Comparison of ENCODE assay signal across 22 cellular contexts in the genomic region with DNA sequence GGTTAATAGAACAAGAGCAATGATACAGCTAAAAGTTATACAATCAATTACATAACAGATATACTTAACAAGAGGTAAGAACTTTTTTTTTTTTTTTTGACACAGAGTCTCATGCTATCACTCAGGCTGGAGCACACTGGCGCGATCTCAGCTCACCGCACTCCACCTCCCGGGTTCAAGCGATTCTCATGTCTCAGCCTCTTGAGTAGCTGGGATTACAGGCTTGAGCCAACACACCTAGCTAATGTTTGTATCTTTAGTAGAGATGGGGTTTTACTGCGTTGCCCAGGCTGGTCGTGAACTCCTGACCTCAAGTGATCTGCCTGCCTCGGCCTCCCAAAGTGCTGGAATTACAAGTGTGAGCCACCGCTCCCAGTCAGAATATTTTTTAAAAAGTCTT. TPM values are rescaled to one million over a fixed set of nuclear protein-coding genes. Genes with fewer than 3 reads are reported as not detected.
DNase-seq lines count a peak whose midpoint lies in the region; ATAC-seq and TF ChIP-seq lines count a peak whose summit lies in the region.
"Had no signal": no experiment of that assay in that cellular context is flagged by ENCODE, and none has a peak within 500 bp of the region (broad histone marks: within the 10 kb centered on the region; RNA-seq: fewer than 3 reads in every experiment).

No MANE protein-coding gene starts in this region.

- no peak for TF ChIP-seq RAD21 in IMR-90 (IDR thresholded peaks at IDR 0.05; ENCODE audit: low read length)

- H2BK15ac ChIP-seq in IMR-90 (ENCODE audit: low read depth, low read length), result no peak overlapping the region

- H2BK5ac ChIP-seq in IMR-90 (ENCODE audit: low read depth, low read length, poor library complexity, severe bottlenecking), result no peak overlapping the region

- peaks cover 10% of the 10 kb centered on the region for H3K9me1 ChIP-seq in IMR-90 (ENCODE audit: insufficient read depth, low read length)

- ATAC-seq in activated CD4-positive, alpha-beta T cell treated with anti-CD3 and anti-CD28 coated beads for 36 hours, result no peak
- no peak for ATAC-seq in IMR-90 (ENCODE audit: low read depth)
- ATAC-seq in psoas muscle, result no peak
- no peak for ATAC-seq in HG03432 (IDR thresholded peaks at IDR 0.05; ENCODE audit: unreplicated experiment)
- ATAC-seq: PC-3 had no signal

- BruUV-seq in IMR-90 (replicated peaks; lab: Mats Ljungman, UMichigan), result no TSS peak

- no peak overlapping the region for H4K91ac ChIP-seq in IMR-90 (ENCODE audit: insufficient read depth, low read depth, low read length)

- H3K27ac Mint-ChIP-seq in activated CD4-positive, alpha-beta T cell treated with anti-CD3 and anti-CD28 coated beads for 36 hours, result peak overlapping the region; percentile 98
- peak overlapping the region; percentile 99 for H3K27ac Mint-ChIP-seq in activated naive CD4-positive, alpha-beta T cell treated with anti-CD3 and anti-CD28 coated beads for 36 hours
- H3K27ac Mint-ChIP-seq: CD4-positive, alpha-beta T cell had no signal

- DNase-seq in activated CD4-positive, alpha-beta T cell treated with anti-CD3 and anti-CD28 coated beads for 36 hours, result no peak
- no peak for DNase-seq in activated CD4-positive, alpha-beta T cell treated with anti-CD3 and anti-CD28 coated beads, Interleukin-2, amount 50 U/mL, for 4 hours
- DNase-seq in activated naive CD4-positive, alpha-beta T cell treated with anti-CD3 and anti-CD28 coated beads for 36 hours, result no peak
- DNase-seq in activated naive CD4-positive, alpha-beta T cell treated with Interleukin-2 at 50 U/mL for 16 hours, result no peak
- no peak for DNase-seq in IMR-90
- DNase-seq in psoas muscle, result no peak
- DNase-seq in medulla oblongata (ENCODE audit: extremely low spot score), result no peak
- DNase-seq: 8988T; Caco-2; CD4-positive, alpha-beta T cell; GF-D8; Kasumi-1; MG63; NCI-H1092; NCI-H1436 treated with DMSO at 0.1 percent for 48 hours; NCI-H2029; NCI-H2171; NCI-H526; PC-3; RPMI8226 had no signal

- H3K4me1 ChIP-seq in IMR-90 (ENCODE audit: control insufficient read depth, insufficient read depth, low read length) (peaks cover 8% of the 10 kb centered on the region), psoas muscle (peaks cover 27% of the 10 kb centered on the region)
- H3K4me1 ChIP-seq: HAP-1 had no signal

- H3K4me3 Mint-ChIP-seq in activated CD4-positive, alpha-beta T cell treated with anti-CD3 and anti-CD28 coated beads for 36 hours, result no peak overlapping the region
- no peak overlapping the region for H3K4me3 Mint-ChIP-seq in activated naive CD4-positive, alpha-beta T cell treated with anti-CD3 and anti-CD28 coated beads for 36 hours
- H3K4me3 Mint-ChIP-seq: CD4-positive, alpha-beta T cell had no signal

- intact Hi-C loops in activated CD4-positive, alpha-beta T cell treated with anti-CD3 and anti-CD28 coated beads for 36 hours (cut with DNase I, micrococcal nuclease), result loop anchor here (2.0 to 5.0 kb wide), 6 partner anchors 49 to 1096 kb away; a partner anchor contains a TSS
- intact Hi-C loops in activated naive CD4-positive, alpha-beta T cell treated with anti-CD3 and anti-CD28 coated beads for 36 hours (cut with micrococcal nuclease), result loop anchor here (2.0 kb wide), 4 partner anchors 49 to 1677 kb away; a partner anchor contains a TSS
- intact Hi-C loops in IMR-90 (cut with micrococcal nuclease), result no loop called here
- intact Hi-C loops in psoas muscle (cut with DNase I), result no loop called here

- no peak overlapping the region for H3K4ac ChIP-seq in IMR-90 (ENCODE audit: low read depth, low read length)

- CTCF ChIA-PET in activated CD4-positive, alpha-beta T cell treated with anti-CD3 and anti-CD28 coated beads for 36 hours (lab: Charles Lee), result interaction anchor here (0.5 to 3.3 kb wide), 5 partner anchors 40 to 472 kb away, joined by 3 to 15 read pairs (median 3); no protein-coding TSS in a partner anchor
- CTCF ChIA-PET in activated naive CD4-positive, alpha-beta T cell treated with anti-CD3 and anti-CD28 coated beads for 36 hours (lab: Charles Lee), result interaction anchor here (0.6 to 2.9 kb wide), 6 partner anchors 9 to 1062 kb away, joined by 3 to 9 read pairs (median 5); no protein-coding TSS in a partner anchor
- CTCF ChIA-PET in IMR-90 (lab: Yijun Ruan, JAX), result no interaction called here

- H4K20me1 ChIP-seq in IMR-90 (ENCODE audit: insufficient read depth, low read length), result no peaks in the 10 kb centered on the region

- H2AK5ac ChIP-seq in IMR-90 (ENCODE audit: low read depth, low read length), result peak overlapping the region; percentile 45

- H2AK9ac ChIP-seq in IMR-90 (replicated peaks; ENCODE audit: low read depth, low read length, poor library complexity), result no peak overlapping the region

- no peak overlapping the region for H3K4me2 ChIP-seq in IMR-90 (ENCODE audit: low read depth, low read length)

- no peak overlapping the region for H3K14ac ChIP-seq in IMR-90 (replicated peaks; ENCODE audit: low read depth, low read length)

- H3K56ac ChIP-seq in IMR-90 (ENCODE audit: extremely low read depth, insufficient read depth, low read length), result no peak overlapping the region

- no peak overlapping the region for H2AFZ ChIP-seq in IMR-90 (replicated peaks; ENCODE audit: low read length, poor library complexity)

- H2BK120ac ChIP-seq in IMR-90 (ENCODE audit: low read depth, low read length), result no peak overlapping the region

- H3K9me3 ChIP-seq in IMR-90 (ENCODE audit: control insufficient read depth, insufficient read depth, low read length) (no peaks in the 10 kb centered on the region), psoas muscle (no peaks in the 10 kb centered on the region)
- H3K9me3 ChIP-seq: Caco-2, MG63 had no signal

- H3K27me3 ChIP-seq in IMR-90 (ENCODE audit: control insufficient read depth, insufficient read depth, low read length) (no peaks in the 10 kb centered on the region), psoas muscle (ENCODE audit: insufficient read depth in 3 of 3, low read length in 2 of 3) (no peaks in the 10 kb centered on the region)
- H3K27me3 ChIP-seq: MG63 had no signal

- H2BK20ac ChIP-seq in IMR-90 (ENCODE audit: low read depth, low read length), result no peak overlapping the region

- no peaks in the 10 kb centered on the region for H3K27me3 Mint-ChIP-seq in activated CD4-positive, alpha-beta T cell treated with anti-CD3 and anti-CD28 coated beads for 36 hours
- no peaks in the 10 kb centered on the region for H3K27me3 Mint-ChIP-seq in activated naive CD4-positive, alpha-beta T cell treated with anti-CD3 and anti-CD28 coated beads for 36 hours (ENCODE audit: low read depth)
- H3K27me3 Mint-ChIP-seq: CD4-positive, alpha-beta T cell had no signal

- peaks cover 3% of the 10 kb centered on the region for H3K9me3 Mint-ChIP-seq in activated CD4-positive, alpha-beta T cell treated with anti-CD3 and anti-CD28 coated beads for 36 hours (ENCODE audit: low read depth)
- peaks cover 2% of the 10 kb centered on the region for H3K9me3 Mint-ChIP-seq in activated naive CD4-positive, alpha-beta T cell treated with anti-CD3 and anti-CD28 coated beads for 36 hours
- H3K9me3 Mint-ChIP-seq: CD4-positive, alpha-beta T cell had no signal

- in situ Hi-C loops in IMR-90 (cut with MboI; ENCODE audit: low sequenced_read_pairs), result no loop called here

- dilution Hi-C loops in IMR-90 (cut with HindIII; ENCODE audit: low sequenced_read_pairs, unreplicated experiment), result no loop called here

- H3K4me3 ChIP-seq in IMR-90 (ENCODE audit: insufficient read depth, low read depth, low read length) (no peak overlapping the region), psoas muscle (no peak overlapping the region)
- H3K4me3 ChIP-seq: HAP-1, MG63 had no signal

- H3K18ac ChIP-seq in IMR-90 (ENCODE audit: low read depth, low read length), result no peak overlapping the region

- POLR2A ChIA-PET in activated CD4-positive, alpha-beta T cell treated with anti-CD3 and anti-CD28 coated beads for 36 hours (lab: Charles Lee), result interaction anchor here (0.6 to 2.5 kb wide), 3 partner anchors 10 to 208 kb away, joined by 3 to 8 read pairs (median 4); no protein-coding TSS in a partner anchor
- POLR2A ChIA-PET in IMR-90 (lab: Charles Lee; ENCODE audit: unreplicated experiment), result no interaction called here

- whole genome bisulfite sequencing in IMR-90 (ENCODE audit: extremely low coverage in 2 of 2, insufficient read length in 1 of 2), 2 experiments, result no CpG with 5 or more reads among the region's 9 CpGs
- 97 to 98% (median 98%) methylated on average over 9 of the region's 9 CpGs for WGBS in psoas muscle, 3 donors

- H3K23ac ChIP-seq in IMR-90 (ENCODE audit: low read depth, low read length), result no peak overlapping the region

- TF ChIP-seq CTCF in IMR-90 (conservative IDR thresholded peaks at IDR 0.05; ENCODE audit: low read depth, low read length) (no peak), psoas muscle (IDR thresholded peaks at IDR 0.05) (no peak)

- H3K9ac ChIP-seq in IMR-90 (ENCODE audit: low read depth, low read length), result no peak overlapping the region

- no peak for TF ChIP-seq POLR2A in IMR-90 (IDR thresholded peaks at IDR 0.05; ENCODE audit: low read depth, low read length)

- H3K36me3 Mint-ChIP-seq in activated CD4-positive, alpha-beta T cell treated with anti-CD3 and anti-CD28 coated beads for 36 hours (ENCODE audit: low read depth), result peaks cover 3% of the 10 kb centered on the region
- H3K36me3 Mint-ChIP-seq in activated naive CD4-positive, alpha-beta T cell treated with anti-CD3 and anti-CD28 coated beads for 36 hours (ENCODE audit: low read depth), result no peaks in the 10 kb centered on the region

- no peak overlapping the region for H4K8ac ChIP-seq in IMR-90 (ENCODE audit: low read depth in 2 of 2, low read length in 2 of 2)

- H3K36me3 ChIP-seq in IMR-90 (ENCODE audit: control insufficient read depth, insufficient read depth, low read length) (no peaks in the 10 kb centered on the region), psoas muscle (ENCODE audit: insufficient read depth in 1 of 2, low read depth in 1 of 2) (no peaks in the 10 kb centered on the region)
- H3K36me3 ChIP-seq: HAP-1, MG63 had no signal

- H3K27ac ChIP-seq in IMR-90 (ENCODE audit: insufficient read depth, low read length) (no peak overlapping the region), psoas muscle (peak overlapping the region; percentile 81)

- peaks cover 54% of the 10 kb centered on the region for H3K4me1 Mint-ChIP-seq in activated CD4-positive, alpha-beta T cell treated with anti-CD3 and anti-CD28 coated beads for 36 hours
- H3K4me1 Mint-ChIP-seq in activated naive CD4-positive, alpha-beta T cell treated with anti-CD3 and anti-CD28 coated beads for 36 hours (ENCODE audit: low read depth), result peaks cover 52% of the 10 kb centered on the region

- peaks cover 4 to 5% of the 10 kb centered on the region in 2 experiments; a peak in 3 of 4 replicates for H3K79me1 ChIP-seq in IMR-90 (ENCODE audit: low read depth in 1 of 2, low read length in 2 of 2)

- no peak overlapping the region for H4K5ac ChIP-seq in IMR-90 (ENCODE audit: low read depth, low read length)

RNA-seq across cellular contexts. Expression of a gene that starts 48.9 kb away (rescaled TPM):
- 10 to 100 TPM; 21.0 to 31.5 TPM for total RNA-seq in activated CD4-positive, alpha-beta T cell treated with anti-CD3 and anti-CD28 coated beads for 36 hours
- 10 to 100 TPM; 50.4 to 51.1 TPM for total RNA-seq in activated naive CD4-positive, alpha-beta T cell treated with anti-CD3 and anti-CD28 coated beads for 36 hours
- total RNA-seq in IMR-90 (2012; rRNA removed) (142 and 145 TPM in 2 replicates), psoas muscle (100 to 1,000 TPM; 131 to 888 (median 651) TPM)
- polyA plus RNA-seq in IMR-90 (2012; rRNA removed) (193 and 277 TPM in 2 replicates), psoas muscle (1,000 to 10,000 TPM; 1,121 to 3,024 (median 1,342) TPM)
- 266 and 276 TPM in 2 replicates for polyA plus RNA-seq in IMR-90 (2012; cell fraction: cytosol; rRNA removed)
- 92.8 and 245 TPM in 2 replicates for polyA plus RNA-seq in IMR-90 (2012; cell fraction: nucleus; rRNA removed; ENCODE audit: low replicate concordance)

Comparison
In these comparisons a context has a peak if more than half of its experiments do, and no peak if none do; other contexts are left out.
1. intact Hi-C loops: an anchor here in activated CD4-positive, alpha-beta T cell treated with anti-CD3 and anti-CD28 coated beads for 36 hours (2.0 to 5.0 kb wide) and activated naive CD4-positive, alpha-beta T cell treated with anti-CD3 and anti-CD28 coated beads for 36 hours (2.0 kb wide); none called in IMR-90 and psoas muscle.